In the genomic region with DNA sequence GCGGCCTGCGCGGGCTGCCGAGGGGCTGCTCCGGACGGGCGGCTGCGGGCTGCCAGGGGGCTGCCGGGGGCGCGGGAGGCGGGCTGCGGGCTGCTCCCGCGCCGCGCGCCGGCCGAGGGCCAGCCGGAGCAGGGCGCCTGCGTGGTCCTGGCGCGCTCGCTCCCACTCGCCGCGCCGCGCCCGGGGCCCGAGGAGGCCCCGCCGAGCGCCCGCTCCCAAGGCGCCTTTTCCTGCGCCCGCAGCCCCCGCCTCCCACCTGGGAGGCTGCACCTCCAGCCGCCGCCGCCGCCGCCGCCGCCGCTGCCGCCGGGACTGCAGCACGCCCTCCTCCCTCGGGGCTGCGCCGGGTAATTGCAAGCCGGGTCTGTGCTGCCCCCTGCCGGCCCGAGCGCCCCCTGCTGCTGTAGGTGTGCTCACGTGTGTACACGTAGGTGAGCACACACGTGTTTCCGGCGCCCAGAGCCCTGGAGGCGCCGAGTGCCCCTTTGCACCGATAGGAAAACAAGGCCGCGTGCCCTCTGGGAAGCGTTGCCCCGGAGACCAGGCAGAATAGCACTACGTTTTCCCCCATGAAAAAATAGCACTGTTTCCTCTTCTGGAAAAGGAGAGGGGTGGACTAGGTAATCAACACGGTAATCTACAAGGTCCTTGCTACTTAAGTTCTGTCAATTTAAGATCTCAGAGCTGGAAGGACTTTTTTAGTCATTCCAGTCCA, we compare ENCODE assay signal across 1 cellular context.
TF ChIP-seq lines count a peak whose summit lies in the region.

EPB41L4B (minus strand) TSS at position 326 of the 715 bp plus-strand sequence. CDS start 613 bp downstream, outside the sequence.

TF ChIP-seq in HepG2, 621 proteins besides CTCF, POLR2A, EP300 and RAD21 (continued from another document and continues in another):
- TF ChIP-seq, protein P1, sequence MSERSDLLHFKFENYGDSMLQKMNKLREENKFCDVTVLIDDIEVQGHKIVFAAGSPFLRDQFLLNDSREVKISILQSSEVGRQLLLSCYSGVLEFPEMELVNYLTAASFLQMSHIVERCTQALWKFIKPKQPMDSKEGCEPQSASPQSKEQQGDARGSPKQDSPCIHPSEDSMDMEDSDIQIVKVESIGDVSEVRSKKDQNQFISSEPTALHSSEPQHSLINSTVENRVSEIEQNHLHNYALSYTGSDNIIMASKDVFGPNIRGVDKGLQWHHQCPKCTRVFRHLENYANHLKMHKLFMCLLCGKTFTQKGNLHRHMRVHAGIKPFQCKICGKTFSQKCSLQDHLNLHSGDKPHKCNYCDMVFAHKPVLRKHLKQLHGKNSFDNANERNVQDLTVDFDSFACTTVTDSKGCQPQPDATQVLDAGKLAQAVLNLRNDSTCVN (CRISPR knock-in tag; IDR thresholded peaks at IDR 0.05; ENCODE audit: borderline replicate concordance), result peak; percentile 90
- TF ChIP-seq NR2F6 (IDR thresholded peaks at IDR 0.05) (no peak), NR2F6 (CRISPR knock-in tag; IDR thresholded peaks at IDR 0.05) (peak; percentile 72; the same call in 1 of the 2 replicates), ZNF792 (CRISPR knock-in tag; IDR thresholded peaks at IDR 0.05) (peak; percentile 97), ZHX1 (CRISPR knock-in tag; IDR thresholded peaks at IDR 0.05; ENCODE audit: low read depth) (no peak), SAFB2 (CRISPR knock-in tag; IDR thresholded peaks at IDR 0.05; ENCODE audit: borderline replicate concordance, low read depth) (peak; percentile 70; the same call in 1 of the 2 replicates), EED (CRISPR knock-in tag; IDR thresholded peaks at IDR 0.05) (peak; percentile 53; the same call in 1 of the 2 replicates), CENPT (CRISPR knock-in tag; IDR thresholded peaks at IDR 0.05; ENCODE audit: low read depth) (no peak), ZSCAN20 (CRISPR knock-in tag; IDR thresholded peaks at IDR 0.05; ENCODE audit: borderline replicate concordance) (peak; percentile 85; the same call in 1 of the 2 replicates), KDM3A (CRISPR knock-in tag; IDR thresholded peaks at IDR 0.05; ENCODE audit: low read depth) (peak; percentile 80; the same call in 1 of the 2 replicates), ARNT2 (CRISPR knock-in tag; IDR thresholded peaks at IDR 0.05; ENCODE audit: low read depth) (peak; percentile 94), ZNF432 (CRISPR knock-in tag; IDR thresholded peaks at IDR 0.05; ENCODE audit: borderline replicate concordance) (no peak), ZNF484 (CRISPR knock-in tag; IDR thresholded peaks at IDR 0.05; ENCODE audit: borderline replicate concordance, low read depth) (no peak), RNF219 (CRISPR knock-in tag; IDR thresholded peaks at IDR 0.05) (no peak; the same call in 1 of the 2 replicates), ATF7-NPFF (CRISPR knock-in tag; IDR thresholded peaks at IDR 0.05; ENCODE audit: low read depth) (peak; percentile 94), RFXANK (CRISPR knock-in tag; IDR thresholded peaks at IDR 0.05) (no peak), SMARCC2 (IDR thresholded peaks at IDR 0.05) (no peak), TRIM24 (CRISPR knock-in tag; IDR thresholded peaks at IDR 0.05) (no peak), JUN (CRISPR knock-in tag; IDR thresholded peaks at IDR 0.05) (no peak; the same call in 1 of the 2 replicates), MLLT10 (CRISPR knock-in tag; IDR thresholded peaks at IDR 0.05) (no peak), ZFX (CRISPR knock-in tag; IDR thresholded peaks at IDR 0.05; ENCODE audit: low read depth) (peak; percentile 89), ZNF512B (CRISPR knock-in tag; IDR thresholded peaks at IDR 0.05; ENCODE audit: borderline replicate concordance) (peak; percentile 89; the same call in 1 of the 2 replicates), NFE2L2 (IDR thresholded peaks at IDR 0.05; ENCODE audit: low read length) (no peak), ZBTB39 (CRISPR knock-in tag; IDR thresholded peaks at IDR 0.05) (no peak), ZNF333 (CRISPR knock-in tag; IDR thresholded peaks at IDR 0.05; ENCODE audit: borderline replicate concordance) (peak; percentile 78; the same call in 1 of the 2 replicates), ZNF7 (CRISPR knock-in tag; IDR thresholded peaks at IDR 0.05) (no peak), AGO1 (IDR thresholded peaks at IDR 0.05; ENCODE audit: low read depth, low read length, poor library complexity, severe bottlenecking) (no peak), HNRNPK (IDR thresholded peaks at IDR 0.05; ENCODE audit: low read depth, low read length, poor library complexity, severe bottlenecking) (no peak), SMC3 (IDR thresholded peaks at IDR 0.05; ENCODE audit: low read length) (peak; percentile 50; the same call in 1 of the 2 replicates), HMGA1 (CRISPR knock-in tag; conservative IDR thresholded peaks at IDR 0.05) (no peak), ZSCAN5A (CRISPR knock-in tag; IDR thresholded peaks at IDR 0.05; ENCODE audit: borderline replicate concordance) (peak; percentile 26; the same call in 1 of the 2 replicates), ZNF512 (CRISPR knock-in tag; IDR thresholded peaks at IDR 0.05) (no peak), ZNF549 (CRISPR knock-in tag; IDR thresholded peaks at IDR 0.05) (no peak), SRSF4 (IDR thresholded peaks at IDR 0.05; ENCODE audit: low read depth, low read length, poor library complexity, severe bottlenecking) (no peak)
- TF ChIP-seq, protein P2, sequence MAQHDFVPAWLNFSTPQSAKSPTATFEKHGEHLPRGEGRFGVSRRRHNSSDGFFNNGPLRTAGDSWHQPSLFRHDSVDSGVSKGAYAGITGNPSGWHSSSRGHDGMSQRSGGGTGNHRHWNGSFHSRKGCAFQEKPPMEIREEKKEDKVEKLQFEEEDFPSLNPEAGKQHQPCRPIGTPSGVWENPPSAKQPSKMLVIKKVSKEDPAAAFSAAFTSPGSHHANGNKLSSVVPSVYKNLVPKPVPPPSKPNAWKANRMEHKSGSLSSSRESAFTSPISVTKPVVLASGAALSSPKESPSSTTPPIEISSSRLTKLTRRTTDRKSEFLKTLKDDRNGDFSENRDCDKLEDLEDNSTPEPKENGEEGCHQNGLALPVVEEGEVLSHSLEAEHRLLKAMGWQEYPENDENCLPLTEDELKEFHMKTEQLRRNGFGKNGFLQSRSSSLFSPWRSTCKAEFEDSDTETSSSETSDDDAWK (CRISPR knock-in tag; IDR thresholded peaks at IDR 0.05), result no peak
- TF ChIP-seq, protein P3, sequence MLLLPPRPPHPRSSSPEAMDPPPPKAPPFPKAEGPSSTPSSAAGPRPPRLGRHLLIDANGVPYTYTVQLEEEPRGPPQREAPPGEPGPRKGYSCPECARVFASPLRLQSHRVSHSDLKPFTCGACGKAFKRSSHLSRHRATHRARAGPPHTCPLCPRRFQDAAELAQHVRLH (CRISPR knock-in tag; IDR thresholded peaks at IDR 0.05; ENCODE audit: borderline replicate concordance, low read depth), result peak; percentile 95
